ENCODE assay signal across 12 cellular contexts in the genomic region with DNA sequence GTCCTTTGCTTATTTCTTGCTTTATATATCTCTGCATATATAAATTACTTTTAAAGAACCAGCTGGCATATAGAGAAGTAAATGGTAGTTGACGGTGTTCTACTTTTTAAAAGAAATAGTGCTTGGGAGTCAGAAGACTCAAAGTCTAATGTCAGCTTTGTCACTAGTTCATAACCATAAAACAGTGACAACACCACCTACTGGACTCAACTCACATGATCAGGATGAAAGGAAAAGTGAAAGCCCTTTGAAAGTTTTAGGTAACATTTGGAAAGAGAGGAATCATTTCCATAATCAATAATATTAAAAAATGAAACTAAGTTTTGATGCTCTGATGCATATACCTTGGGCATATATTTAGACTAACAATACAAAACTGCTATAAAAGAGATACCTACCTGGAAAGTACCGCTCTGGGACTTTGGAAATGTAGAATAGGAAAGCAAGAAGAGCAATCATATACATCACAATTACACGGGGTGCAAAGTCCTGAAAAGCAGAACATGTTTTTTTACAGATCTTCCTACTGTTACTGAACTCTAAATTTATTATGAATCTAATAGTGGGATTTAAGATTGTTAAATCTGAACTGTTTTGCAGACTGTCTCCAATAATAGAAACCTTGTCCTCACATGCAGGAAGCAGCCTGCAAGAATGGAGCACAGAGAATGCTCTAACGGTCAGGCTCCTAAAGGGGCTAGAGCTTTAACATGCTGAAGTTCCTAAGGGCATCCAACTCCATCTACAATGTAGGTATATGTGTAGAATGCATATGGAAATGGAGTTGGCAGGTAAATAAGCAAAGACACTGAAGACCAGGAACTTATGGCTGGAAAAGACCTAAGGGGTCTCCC.
A peak's percentile ranks its signal among the peaks of the same experiment; 100 is the strongest.
DNase-seq lines count a peak whose midpoint lies in the region; ATAC-seq, FAIRE-seq and TF ChIP-seq lines count a peak whose summit lies in the region.
"Had no signal": no experiment of that assay in that cellular context is flagged by ENCODE, and none has a peak within 500 bp of the region (broad histone marks: within the 10 kb centered on the region; RNA-seq: fewer than 3 reads in every experiment).

No MANE protein-coding gene starts in this region.

- ATAC-seq in HG02571 (IDR thresholded peaks at IDR 0.05; ENCODE audit: unreplicated experiment): no peak

- H3K4me1 ChIP-seq in ACC112 (ENCODE audit: control insufficient read depth, insufficient read depth, low read length, unreplicated experiment) (peaks cover 7% of the 10 kb centered on the region), duodenal mucosa (ENCODE audit: control insufficient read depth in 1 of 2, insufficient read depth in 2 of 2, low read length in 2 of 2) (peaks cover 4 to 7% of the 10 kb centered on the region in 2 donors)
- H3K4me1 ChIP-seq: stomach had no signal

- peak; percentile 28; the same call in 1 of the 2 replicates for TF ChIP-seq RAD21 in Ishikawa (IDR thresholded peaks at IDR 0.05; ENCODE audit: low read depth)

- H3K9ac ChIP-seq in duodenal mucosa (ENCODE audit: low read depth in 1 of 2, low read length in 2 of 2): no peak overlapping the region

- no peak for TF ChIP-seq CTCF in RWPE1 (conservative IDR thresholded peaks at IDR 0.05; ENCODE audit: low read depth)

- H3K27me3 ChIP-seq in ACC112 (ENCODE audit: insufficient read depth, low read length): no peaks in the 10 kb centered on the region
- H3K27me3 ChIP-seq in duodenal mucosa (ENCODE audit: control insufficient read depth in 1 of 2, insufficient read depth in 2 of 2, low read length in 2 of 2): no peaks in the 10 kb centered on the region
- H3K27me3 ChIP-seq: stomach had no signal

- H3K79me2 ChIP-seq in ACC112 (ENCODE audit: control insufficient read depth, insufficient read depth, low read length, unreplicated experiment): no peaks in the 10 kb centered on the region

- no peak overlapping the region for H3K27ac ChIP-seq in ACC112 (ENCODE audit: low read depth, low read length)
- no peak overlapping the region for H3K27ac ChIP-seq in duodenal mucosa (ENCODE audit: low read depth, low read length)
- H3K27ac ChIP-seq in RWPE1: no peak overlapping the region
- H3K27ac ChIP-seq: stomach had no signal

- no peak for TF ChIP-seq EP300 in Ishikawa (IDR thresholded peaks at IDR 0.05; ENCODE audit: borderline replicate concordance)

- peak; percentile 81 for FAIRE-seq in GM19239 (lab: Jason Lieb, UNC)

- DNase-seq in GM19239 (ENCODE audit: insufficient read length, low spot score) (no peak), DMS 273 (lab: John Stamatoyannopoulos, UW; ENCODE audit: unreplicated experiment) (no peak), RWPE1 (ENCODE audit: low spot score) (no peak), UCSD-AML1 (lab: John Stamatoyannopoulos, UW; ENCODE audit: unreplicated experiment) (no peak)
- DNase-seq: activated CD4-positive, alpha-beta T cell treated with anti-CD3 and anti-CD28 coated beads, Interleukin-2, amount 10 ng/mL, durations not matched to agents 7 days and 5 days; activated naive CD4-positive, alpha-beta T cell treated with anti-CD3 and anti-CD28 coated beads, Interleukin-2, amount 50 U/mL, for 16 hours; C1 segment of cervical spinal cord; stomach had no signal

- no peak overlapping the region for H2AFZ ChIP-seq in ACC112 (ENCODE audit: low read length, unreplicated experiment)

- no peaks in the 10 kb centered on the region for H3K9me3 ChIP-seq in duodenal mucosa (ENCODE audit: control insufficient read depth in 1 of 2, low read length in 2 of 2)
- H3K9me3 ChIP-seq: stomach had no signal

- POLR2A ChIA-PET in RWPE1 (lab: Yijun Ruan, JAX; ENCODE audit: low non-redundant PET): no interaction called here

- CTCF ChIA-PET in RWPE1 (lab: Yijun Ruan, JAX): interaction anchor here (1.0 to 1.1 kb wide), 2 partner anchors 8 to 9 kb away, joined by 3 to 4 read pairs; no protein-coding TSS in a partner anchor

- H3K4me3 ChIP-seq in ACC112 (ENCODE audit: low read depth, low read length) (peak overlapping the region; percentile 37), duodenal mucosa (ENCODE audit: low read depth in 1 of 2, low read length in 2 of 2) (peak overlapping the region; percentile 38 to 55)

- H3K36me3 ChIP-seq in ACC112 (ENCODE audit: insufficient read depth, low read length) (0 out of 2 replicates have a peak, but pooled peaks cover 5% of the 10 kb centered on the region), duodenal mucosa (ENCODE audit: control insufficient read depth in 1 of 2, insufficient read depth in 2 of 2, low read length in 2 of 2) (peaks cover under 1 to 4% of the 10 kb centered on the region in 2 donors)

TF ChIP-seq in Ishikawa, 13 proteins besides CTCF, POLR2A, EP300 and RAD21:
- TF ChIP-seq REST (IDR thresholded peaks at IDR 0.05; ENCODE audit: low read depth) (no peak), YY1 (IDR thresholded peaks at IDR 0.05; ENCODE audit: low read depth) (no peak), TAF1 (IDR thresholded peaks at IDR 0.05; ENCODE audit: low read depth) (no peak), ZBTB7A (IDR thresholded peaks at IDR 0.05; ENCODE audit: low read depth) (no peak), FOXM1 (IDR thresholded peaks at IDR 0.05; ENCODE audit: borderline replicate concordance, low read depth) (no peak), MAX (IDR thresholded peaks at IDR 0.05) (no peak)
- TF ChIP-seq, protein P1, sequence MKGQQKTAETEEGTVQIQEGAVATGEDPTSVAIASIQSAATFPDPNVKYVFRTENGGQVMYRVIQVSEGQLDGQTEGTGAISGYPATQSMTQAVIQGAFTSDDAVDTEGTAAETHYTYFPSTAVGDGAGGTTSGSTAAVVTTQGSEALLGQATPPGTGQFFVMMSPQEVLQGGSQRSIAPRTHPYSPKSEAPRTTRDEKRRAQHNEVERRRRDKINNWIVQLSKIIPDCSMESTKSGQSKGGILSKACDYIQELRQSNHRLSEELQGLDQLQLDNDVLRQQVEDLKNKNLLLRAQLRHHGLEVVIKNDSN (IDR thresholded peaks at IDR 0.05): no peak
